Comparison of ENCODE assay signal across 19 cellular contexts in genomic region chr10:93235686-93236085, GRCh38.
A peak's percentile ranks its signal among the peaks of the same experiment; 100 is the strongest.
DNase-seq lines count a peak whose midpoint lies in the region; ATAC-seq and TF ChIP-seq lines count a peak whose summit lies in the region.
"Had no signal": no experiment of that assay in that cellular context is flagged by ENCODE, and none has a peak within 500 bp of the region (broad histone marks: within the 10 kb centered on the region; RNA-seq: fewer than 3 reads in every experiment).

No MANE protein-coding gene starts in this region.

- TF ChIP-seq RAD21 in IMR-90 (IDR thresholded peaks at IDR 0.05; ENCODE audit: low read length) = no peak

- H3K36me3 Mint-ChIP-seq in CD4-positive, alpha-beta memory T cell = no peaks in the 10 kb centered on the region
- H3K36me3 Mint-ChIP-seq: activated naive CD8-positive, alpha-beta T cell treated with anti-CD3 and anti-CD28 coated beads, Interleukin-2, amount 10 ng/mL, durations not matched to agents 7 days and 5 days; mesothelial cell of epicardium had no signal

- H3K27ac ChIP-seq in IMR-90 (ENCODE audit: insufficient read depth, low read length) = no peak overlapping the region
- H3K27ac ChIP-seq in fibroblast of lung (ENCODE audit: insufficient read depth, low read length) = no peak overlapping the region
- peak overlapping the region; percentile 70 for H3K27ac ChIP-seq in osteoblast (ENCODE audit: low read depth, low read length)
- H3K27ac ChIP-seq in CD4-positive, alpha-beta memory T cell (ENCODE audit: low read depth, low read length) = no peak overlapping the region
- H3K27ac ChIP-seq: BLaER1 treated with 17β-estradiol and CSF1 and Interleukin-3, amounts not matched to agents 10 nM and 100 nM; thoracic aorta had no signal

- no peak overlapping the region for H2BK15ac ChIP-seq in IMR-90 (ENCODE audit: low read depth, low read length)

- no peak for TF ChIP-seq POLR2A in IMR-90 (IDR thresholded peaks at IDR 0.05; ENCODE audit: low read depth, low read length)

- H3K4me1 ChIP-seq in IMR-90 (ENCODE audit: control insufficient read depth, insufficient read depth, low read length) (no peaks in the 10 kb centered on the region), fibroblast of lung (ENCODE audit: control insufficient read depth, extremely low read depth, insufficient read depth, low read length) (no peaks in the 10 kb centered on the region), osteoblast (ENCODE audit: insufficient read depth, low read length) (peaks cover 23% of the 10 kb centered on the region)
- no peaks in the 10 kb centered on the region for H3K4me1 ChIP-seq in CD4-positive, alpha-beta memory T cell (ENCODE audit: insufficient read depth, low read length)

- no peak overlapping the region for H2BK5ac ChIP-seq in IMR-90 (ENCODE audit: low read depth, low read length, poor library complexity, severe bottlenecking)

- no peak overlapping the region for H2AFZ ChIP-seq in IMR-90 (replicated peaks; ENCODE audit: low read length, poor library complexity)
- H2AFZ ChIP-seq in fibroblast of lung (ENCODE audit: low read length) = no peak overlapping the region
- H2AFZ ChIP-seq in osteoblast (ENCODE audit: low read length) = no peak overlapping the region

- no peak overlapping the region for H4K5ac ChIP-seq in IMR-90 (ENCODE audit: low read depth, low read length)

- H3K4me2 ChIP-seq in IMR-90 (ENCODE audit: low read depth, low read length) = no peak overlapping the region
- no peak overlapping the region for H3K4me2 ChIP-seq in fibroblast of lung (ENCODE audit: extremely low read depth, insufficient read depth, low read length)
- peak overlapping the region; percentile 57 for H3K4me2 ChIP-seq in osteoblast (ENCODE audit: insufficient read depth, low read length)
- H3K4me2 ChIP-seq: BLaER1 treated with 17β-estradiol and CSF1 and Interleukin-3, amounts not matched to agents 10 nM and 100 nM had no signal

- H3K4ac ChIP-seq in IMR-90 (ENCODE audit: low read depth, low read length) = no peak overlapping the region

- H3K27ac Mint-ChIP-seq in CD4-positive, alpha-beta memory T cell = no peak overlapping the region
- H3K27ac Mint-ChIP-seq: activated naive CD8-positive, alpha-beta T cell treated with anti-CD3 and anti-CD28 coated beads, Interleukin-2, amount 10 ng/mL, durations not matched to agents 7 days and 5 days; mesothelial cell of epicardium had no signal

- in situ Hi-C loops in IMR-90 (cut with MboI; ENCODE audit: low sequenced_read_pairs) = no loop called here

- no CpG with 5 or more reads among the region's 3 CpGs for WGBS in IMR-90 (ENCODE audit: extremely low coverage in 2 of 2, insufficient read length in 1 of 2), 2 experiments

- H3K79me1 ChIP-seq in IMR-90 (ENCODE audit: low read depth in 1 of 2, low read length in 2 of 2) = no peaks in the 10 kb centered on the region

- peaks cover 2 to 7% of the 10 kb centered on the region in 2 donors for H3K27me3 Mint-ChIP-seq in CD4-positive, alpha-beta memory T cell

- H3K4me3 ChIP-seq in IMR-90 (ENCODE audit: insufficient read depth, low read depth, low read length) (no peak overlapping the region), fibroblast of lung (replicated peaks in 1 of 4; ENCODE audit: control extremely low read depth in 1 of 4, insufficient read depth in 1 of 4, low read depth in 3 of 4, low read length in 4 of 4) (no peak overlapping the region), osteoblast (ENCODE audit: insufficient read depth, low read length) (no peak overlapping the region)
- no peak overlapping the region for H3K4me3 ChIP-seq in CD4-positive, alpha-beta memory T cell (ENCODE audit: low read length in 2 of 2)
- H3K4me3 ChIP-seq: BLaER1 treated with 17β-estradiol and CSF1 and Interleukin-3, amounts not matched to agents 10 nM and 100 nM; GM12878; thoracic aorta had no signal

- POLR2A ChIA-PET in IMR-90 (lab: Charles Lee; ENCODE audit: unreplicated experiment) = no interaction called here
- POLR2A ChIA-PET in CD4-positive, alpha-beta memory T cell (lab: Charles Lee; ENCODE audit: partially characterized antibody) = no interaction called here

- no peak overlapping the region for H3K23ac ChIP-seq in IMR-90 (ENCODE audit: low read depth, low read length)

- H3K36me3 ChIP-seq in IMR-90 (ENCODE audit: control insufficient read depth, insufficient read depth, low read length) (no peaks in the 10 kb centered on the region), fibroblast of lung (ENCODE audit: control insufficient read depth, insufficient read depth, low read length) (no peaks in the 10 kb centered on the region), osteoblast (ENCODE audit: insufficient read depth, low read length) (no peaks in the 10 kb centered on the region)
- H3K36me3 ChIP-seq in CD4-positive, alpha-beta memory T cell (ENCODE audit: insufficient read depth, low read length) = no peaks in the 10 kb centered on the region
- H3K36me3 ChIP-seq: BLaER1 treated with 17β-estradiol and CSF1 and Interleukin-3, amounts not matched to agents 10 nM and 100 nM; thoracic aorta had no signal

- H3K9me3 ChIP-seq in IMR-90 (ENCODE audit: control insufficient read depth, insufficient read depth, low read length) (no peaks in the 10 kb centered on the region), fibroblast of lung (ENCODE audit: control insufficient read depth, insufficient read depth, low read depth, low read length) (no peaks in the 10 kb centered on the region), osteoblast (ENCODE audit: low read depth, low read length) (no peaks in the 10 kb centered on the region)
- H3K9me3 ChIP-seq in CD4-positive, alpha-beta memory T cell (ENCODE audit: control insufficient read depth in 1 of 2, low read length in 2 of 2) = no peaks in the 10 kb centered on the region
- H3K9me3 ChIP-seq: thoracic aorta had no signal

- peak; percentile 75 for ATAC-seq in IMR-90 (ENCODE audit: low read depth)
- no peak for ATAC-seq in GM19324 (IDR thresholded peaks at IDR 0.05; ENCODE audit: low FRiP score, unreplicated experiment)
- ATAC-seq: GM12878 had no signal

- H3K14ac ChIP-seq in IMR-90 (replicated peaks; ENCODE audit: low read depth, low read length) = no peak overlapping the region

- H3K9me3 Mint-ChIP-seq in CD4-positive, alpha-beta memory T cell = peaks cover 0 to 3% (median 0%) of the 10 kb centered on the region in 8 donors
- H3K9me3 Mint-ChIP-seq: activated naive CD8-positive, alpha-beta T cell treated with anti-CD3 and anti-CD28 coated beads, Interleukin-2, amount 10 ng/mL, durations not matched to agents 7 days and 5 days; mesothelial cell of epicardium had no signal

- no peak overlapping the region for H3K18ac ChIP-seq in IMR-90 (ENCODE audit: low read depth, low read length)

- peaks cover 5% of the 10 kb centered on the region for H3K27me3 ChIP-seq in IMR-90 (ENCODE audit: control insufficient read depth, insufficient read depth, low read length)
- H3K27me3 ChIP-seq in fibroblast of lung (ENCODE audit: control insufficient read depth, insufficient read depth, low read length) = peaks cover 3% of the 10 kb centered on the region
- peaks cover 4% of the 10 kb centered on the region for H3K27me3 ChIP-seq in osteoblast (ENCODE audit: insufficient read depth, low read length)
- H3K27me3 ChIP-seq in CD4-positive, alpha-beta memory T cell (ENCODE audit: insufficient read depth, low read length) = no peaks in the 10 kb centered on the region
- H3K27me3 ChIP-seq: BLaER1 treated with 17β-estradiol and CSF1 and Interleukin-3, amounts not matched to agents 10 nM and 100 nM had no signal

- H2AK9ac ChIP-seq in IMR-90 (replicated peaks; ENCODE audit: low read depth, low read length, poor library complexity) = no peak overlapping the region

- no peaks in the 10 kb centered on the region for H3K4me1 Mint-ChIP-seq in CD4-positive, alpha-beta memory T cell
- H3K4me1 Mint-ChIP-seq: activated naive CD8-positive, alpha-beta T cell treated with anti-CD3 and anti-CD28 coated beads, Interleukin-2, amount 10 ng/mL, durations not matched to agents 7 days and 5 days had no signal

- H3K79me2 ChIP-seq in fibroblast of lung (ENCODE audit: control insufficient read depth, insufficient read depth, low read length) = no peaks in the 10 kb centered on the region
- H3K79me2 ChIP-seq in osteoblast (ENCODE audit: insufficient read depth, low read length) = no peaks in the 10 kb centered on the region

- H4K20me1 ChIP-seq in IMR-90 (ENCODE audit: insufficient read depth, low read length) (no peaks in the 10 kb centered on the region), fibroblast of lung (ENCODE audit: control insufficient read depth, extremely low read depth, insufficient read depth, low read length) (no peaks in the 10 kb centered on the region), osteoblast (ENCODE audit: insufficient read depth, low read length) (no peaks in the 10 kb centered on the region)
- H4K20me1 ChIP-seq: BLaER1 treated with 17β-estradiol and CSF1 and Interleukin-3, amounts not matched to agents 10 nM and 100 nM had no signal

- H3K9ac ChIP-seq in IMR-90 (ENCODE audit: low read depth, low read length) (no peak overlapping the region), fibroblast of lung (ENCODE audit: insufficient read depth, low read length) (no peak overlapping the region)
- H3K9ac ChIP-seq: BLaER1 treated with 17β-estradiol and CSF1 and Interleukin-3, amounts not matched to agents 10 nM and 100 nM had no signal

- no peak overlapping the region for H3K56ac ChIP-seq in IMR-90 (ENCODE audit: extremely low read depth, insufficient read depth, low read length)

- H3K4me3 Mint-ChIP-seq in CD4-positive, alpha-beta memory T cell = no peak overlapping the region
- H3K4me3 Mint-ChIP-seq: activated naive CD8-positive, alpha-beta T cell treated with anti-CD3 and anti-CD28 coated beads, Interleukin-2, amount 10 ng/mL, durations not matched to agents 7 days and 5 days; mesothelial cell of epicardium had no signal

- intact Hi-C loops in IMR-90 (cut with micrococcal nuclease) = no loop called here
- intact Hi-C loops in CD4-positive, alpha-beta memory T cell (cut with micrococcal nuclease) = no loop called here

- H4K8ac ChIP-seq in IMR-90 (ENCODE audit: low read depth in 2 of 2, low read length in 2 of 2) = no peak overlapping the region

- H2BK20ac ChIP-seq in IMR-90 (ENCODE audit: low read depth, low read length) = no peak overlapping the region

- dilution Hi-C loops in IMR-90 (cut with HindIII; ENCODE audit: low sequenced_read_pairs, unreplicated experiment) = no loop called here

- H2BK120ac ChIP-seq in IMR-90 (ENCODE audit: low read depth, low read length) = no peak overlapping the region

- no peak overlapping the region for H2AK5ac ChIP-seq in IMR-90 (ENCODE audit: low read depth, low read length)

- DNase-seq in Daoy (ENCODE audit: low read depth) = peak; percentile 12
- peak; percentile 41 for DNase-seq in IMR-90
- peak; percentile 12 to 37 for DNase-seq in fibroblast of lung (ENCODE audit: low read depth in 2 of 2)
- DNase-seq in osteoblast (ENCODE audit: insufficient read length, low spot score, missing footprints) = peak; percentile 89
- DNase-seq in H4 (ENCODE audit: low spot score) = no peak
- DNase-seq in CD4-positive, alpha-beta memory T cell = no peak
- no peak for DNase-seq in NCI-H2107 (lab: John Stamatoyannopoulos, UW)
- DNase-seq: activated CD4-positive, alpha-beta T cell treated with anti-CD3 and anti-CD28 coated beads for 4 hours; activated naive CD8-positive, alpha-beta T cell treated with anti-CD3 and anti-CD28 coated beads, Interleukin-2, amount 10 ng/mL, durations not matched to agents 7 days and 5 days; DMS79; erythroblast; KG1; NCI-H524 treated with DMSO at 0.1 percent for 48 hours; RPMI8226 had no signal

- CTCF ChIA-PET in IMR-90 (lab: Yijun Ruan, JAX) = no interaction called here
- CTCF ChIA-PET in CD4-positive, alpha-beta memory T cell (lab: Charles Lee; ENCODE audit: partially characterized antibody) = no interaction called here

- H4K91ac ChIP-seq in IMR-90 (ENCODE audit: insufficient read depth, low read depth, low read length) = no peak overlapping the region

- TF ChIP-seq CTCF in IMR-90 (conservative IDR thresholded peaks at IDR 0.05; ENCODE audit: low read depth, low read length) = no peak
- no peak for TF ChIP-seq CTCF in fibroblast of lung (conservative IDR thresholded peaks at IDR 0.05 in 1 of 2, IDR thresholded peaks at IDR 0.05 in 1 of 2; ENCODE audit: low read depth in 1 of 2, low read length in 2 of 2)
- no peak for TF ChIP-seq CTCF in osteoblast (IDR thresholded peaks at IDR 0.05; ENCODE audit: extremely low read depth, low read depth, low read length)

- no peaks in the 10 kb centered on the region for H3K9me1 ChIP-seq in IMR-90 (ENCODE audit: insufficient read depth, low read length)

- BruUV-seq in IMR-90 (replicated peaks; lab: Mats Ljungman, UMichigan) = no TSS peak

Comparison
In these comparisons a context has a peak if more than half of its experiments do, and no peak if none do; other contexts are left out.
1. DNase-seq: peak in Daoy (single experiment), IMR-90 (single experiment), fibroblast of lung (2 of 2) and osteoblast (single experiment); none in H4 (single experiment), CD4-positive, alpha-beta memory T cell (0 of 5) and NCI-H2107 (single experiment).